In genomic region chr12:8745631-8746030, GRCh38 we compare ENCODE assay signal across 5 cellular contexts. TPM values are rescaled to one million over a fixed set of nuclear protein-coding genes. Genes with fewer than 3 reads are reported as not detected.
DNase-seq lines count a peak whose midpoint lies in the region; ATAC-seq and TF ChIP-seq lines count a peak whose summit lies in the region.
"Not testable (repeated sequence)": the region's sequence is repeated elsewhere in the genome, so short reads cannot be mapped to it uniquely, and the experiment has no call there.

No MANE protein-coding gene starts in this region.

- not testable (repeated sequence) for H3K4me3 Mint-ChIP-seq in GM23338; MCF 10A (ENCODE audit: unreplicated experiment); memory B cell

- WGBS in trophoblast cell (ENCODE audit: extremely low coverage, insufficient coverage, insufficient read length), result no CpG with 5 or more reads among the region's 8 CpGs

- not testable (repeated sequence) for H3K23ac ChIP-seq in trophoblast cell (ENCODE audit: low read length)

- H3K14ac ChIP-seq in trophoblast cell (ENCODE audit: low read length), result not testable (repeated sequence)

- not testable (repeated sequence) for H3K27me3 ChIP-seq in GM23338 (ENCODE audit: insufficient read depth); trophoblast cell (ENCODE audit: insufficient read depth, low read length); thoracic aorta (replicated peaks; ENCODE audit: insufficient read depth)

- not testable (repeated sequence) for H4K12ac ChIP-seq in trophoblast cell (ENCODE audit: low read depth, low read length)

- H3K4me3 ChIP-seq in GM23338; trophoblast cell (ENCODE audit: low read depth, low read length); thoracic aorta: not testable (repeated sequence)

- H3K9me3 ChIP-seq in trophoblast cell (ENCODE audit: insufficient read depth, low read depth, low read length); thoracic aorta: not testable (repeated sequence)

- H3K36me3 Mint-ChIP-seq in GM23338 (ENCODE audit: low read depth), result peaks cover 29% of the 10 kb centered on the region
- H3K36me3 Mint-ChIP-seq in MCF 10A (ENCODE audit: insufficient read depth, unreplicated experiment); memory B cell: not testable (repeated sequence)

- CTCF ChIA-PET in MCF 10A (lab: Yijun Ruan, JAX), result interaction anchor here (1.2 kb wide), 1 partner anchor 69 kb away, joined by 4 read pairs; no protein-coding TSS in a partner anchor

- H3K27ac Mint-ChIP-seq in GM23338 (0 out of 2 replicates have a peak overlapping the region, but pooled peaks have one; percentile 15), MCF 10A (ENCODE audit: low read depth, unreplicated experiment) (peak overlapping the region; percentile 24), memory B cell (peak overlapping the region; percentile 60)

- not testable (repeated sequence) for H3K4ac ChIP-seq in trophoblast cell (ENCODE audit: low read depth, low read length)

- not testable (repeated sequence) for H2AK5ac ChIP-seq in trophoblast cell (ENCODE audit: low read length)

- intact Hi-C loops in MCF 10A (cut with micrococcal nuclease), result not testable (repeated sequence)

- not testable (repeated sequence) for H3K4me2 ChIP-seq in GM23338; trophoblast cell (ENCODE audit: low read length)

- not testable (repeated sequence) for ATAC-seq in GM23338; memory B cell (ENCODE audit: low read depth); thoracic aorta (ENCODE audit: insufficient number of reproducible peaks, low FRiP score, low read depth)

- not testable (repeated sequence) for H2BK12ac ChIP-seq in trophoblast cell (ENCODE audit: low read length)

- H3K4me1 ChIP-seq in GM23338 (ENCODE audit: insufficient read depth); trophoblast cell (ENCODE audit: control insufficient read depth in 1 of 2, insufficient read depth in 2 of 2, low read length in 2 of 2): not testable (repeated sequence)
- peaks cover 24 to 45% of the 10 kb centered on the region in 2 donors for H3K4me1 ChIP-seq in thoracic aorta (ENCODE audit: control insufficient read depth in 1 of 2, low read depth in 2 of 2)

- peaks cover 21% of the 10 kb centered on the region for H4K20me1 ChIP-seq in GM23338 (replicated peaks; ENCODE audit: insufficient read depth)

- H3K27ac ChIP-seq in GM23338 (ENCODE audit: low read depth) (peak overlapping the region; percentile 42; the same call in 1 of the 2 replicates), thoracic aorta (peak overlapping the region; percentile 37 to 47)
- H3K27ac ChIP-seq in trophoblast cell (ENCODE audit: low read depth, low read length), result not testable (repeated sequence)

- H3K4me1 Mint-ChIP-seq in GM23338, memory B cell: not testable (repeated sequence)
- H3K4me1 Mint-ChIP-seq in MCF 10A (ENCODE audit: insufficient read depth, unreplicated experiment), result peaks cover 10% of the 10 kb centered on the region

- H3K9me3 Mint-ChIP-seq in GM23338; MCF 10A (ENCODE audit: unreplicated experiment); memory B cell: not testable (repeated sequence)

- H3K36me3 ChIP-seq in GM23338 (ENCODE audit: insufficient read depth), result peaks cover 20% of the 10 kb centered on the region; the same call in 1 of the 2 replicates
- not testable (repeated sequence) for H3K36me3 ChIP-seq in trophoblast cell (ENCODE audit: control insufficient read depth in 1 of 2, insufficient read depth in 2 of 2, low read length in 2 of 2); thoracic aorta

- H3K79me2 ChIP-seq in GM23338 (replicated peaks; ENCODE audit: insufficient read depth), result peaks cover 82% of the 10 kb centered on the region
- not testable (repeated sequence) for H3K79me2 ChIP-seq in trophoblast cell (ENCODE audit: control insufficient read depth, insufficient read depth, low read length, poor library complexity)

- H3K9ac ChIP-seq in trophoblast cell (ENCODE audit: low read length), result not testable (repeated sequence)

- H4K8ac ChIP-seq in trophoblast cell (ENCODE audit: low read depth, low read length), result not testable (repeated sequence)

- not testable (repeated sequence) for TF ChIP-seq CTCF in GM23338 (conservative IDR thresholded peaks at IDR 0.05; ENCODE audit: low read depth in 2 of 2); MCF 10A (IDR thresholded peaks at IDR 0.05; ENCODE audit: unreplicated experiment); thoracic aorta (IDR thresholded peaks at IDR 0.05)

- H3K18ac ChIP-seq in trophoblast cell (ENCODE audit: low read length), result not testable (repeated sequence)

- POLR2A ChIA-PET in MCF 10A (lab: Yijun Ruan, JAX), result not testable (repeated sequence)

- DNase-seq in GM23338 (ENCODE audit: low spot score); MCF 10A (ENCODE audit: unreplicated experiment); memory B cell (ENCODE audit: low spot score in 2 of 2); thoracic aorta (ENCODE audit: low spot score): not testable (repeated sequence)
- DNase-seq in trophoblast cell, result peak; percentile 57 to 70

- not testable (repeated sequence) for H3K79me1 ChIP-seq in trophoblast cell (ENCODE audit: low read length)

- H4K91ac ChIP-seq in trophoblast cell (ENCODE audit: low read depth, low read length), result not testable (repeated sequence)

- BruUV-seq in MCF 10A (replicated peaks; lab: Mats Ljungman, UMichigan), result not testable (repeated sequence)

- not testable (repeated sequence) for H2BK5ac ChIP-seq in trophoblast cell (ENCODE audit: low read depth, low read length, poor library complexity)

- H2AFZ ChIP-seq in GM23338; trophoblast cell (ENCODE audit: insufficient read depth, low read length, poor library complexity): not testable (repeated sequence)

- not testable (repeated sequence) for H3K27me3 Mint-ChIP-seq in GM23338 (ENCODE audit: insufficient read depth, low read depth, poor library complexity); MCF 10A (ENCODE audit: insufficient read depth, unreplicated experiment); memory B cell

- H3F3A ChIP-seq in GM23338 (replicated peaks; ENCODE audit: low read depth), result not testable (repeated sequence)

- not testable (repeated sequence) for H2BK120ac ChIP-seq in trophoblast cell (ENCODE audit: insufficient read depth, low read length, poor library complexity)

- not testable (repeated sequence) for H3K9me2 ChIP-seq in GM23338 (ENCODE audit: insufficient read depth)

RNA-seq across cellular contexts. Expression of gene RIMKLB, which starts 47.8 kb away (rescaled TPM):
- 94.8 and 104 TPM in 2 replicates for total RNA-seq in GM23338 (2014; rRNA removed; shearing (Covaris generic))
- 62.7 and 87.0 TPM in 2 replicates for polyA plus RNA-seq in GM23338 (2016; fragmentation: Nextera tagmentation; extraction: Ambion mirVana)
- 32.7 and 34.4 TPM in 2 replicates for total RNA-seq in MCF 10A (2022)
- 62.1 and 62.8 TPM in 2 replicates for polyA plus RNA-seq in trophoblast cell (2013)
- 100 to 1,000 TPM in 1 of 2 donors, 10 to 100 TPM in 1; 87.6 to 159 TPM for total RNA-seq in thoracic aorta
